ENCODE assay signal across 11 cellular contexts in genomic region chr2:218959761-218960195, GRCh38. TPM values are rescaled to one million over a fixed set of nuclear protein-coding genes. Genes with fewer than 3 reads are reported as not detected.
DNase-seq lines count a peak whose midpoint lies in the region; ATAC-seq, FAIRE-seq and TF ChIP-seq lines count a peak whose summit lies in the region.
"Had no signal": no experiment of that assay in that cellular context is flagged by ENCODE, and none has a peak within 500 bp of the region (broad histone marks: within the 10 kb centered on the region; RNA-seq: fewer than 3 reads in every experiment).

No MANE protein-coding gene starts in this region.

- H3K4me1 Mint-ChIP-seq in Calu3 (ENCODE audit: low read depth, unreplicated experiment), result peaks cover 28% of the 10 kb centered on the region

- H3K27me3 ChIP-seq in neuron (ENCODE audit: insufficient read depth, low read length), result peaks cover 42% of the 10 kb centered on the region

- peaks cover 36% of the 10 kb centered on the region for H3K4me1 ChIP-seq in neuron (ENCODE audit: insufficient read depth, low read length)

- intact Hi-C loops in Calu3 (cut with micrococcal nuclease; ENCODE audit: unreplicated experiment), result no loop called here

- peak overlapping the region; percentile 42 for H3K4me3 Mint-ChIP-seq in Calu3 (ENCODE audit: low read depth, unreplicated experiment)

- no peaks in the 10 kb centered on the region for H3K36me3 ChIP-seq in neuron (ENCODE audit: insufficient read depth, low read length)
- H3K36me3 ChIP-seq: gastroesophageal sphincter had no signal

- no peaks in the 10 kb centered on the region for H3K9me3 Mint-ChIP-seq in Calu3 (ENCODE audit: low read depth, unreplicated experiment)

- H3K4me3 ChIP-seq in neuron (ENCODE audit: low read length), result peak overlapping the region; percentile 72

- FAIRE-seq in D721Med (lab: Jason Lieb, UNC), result no peak

- H3K36me3 Mint-ChIP-seq in Calu3 (ENCODE audit: insufficient read depth, unreplicated experiment), result peaks cover 29% of the 10 kb centered on the region

- no peaks in the 10 kb centered on the region for H3K9me3 ChIP-seq in neuron (ENCODE audit: low read length)
- H3K9me3 ChIP-seq: gastroesophageal sphincter had no signal

- H3K27ac Mint-ChIP-seq in Calu3 (ENCODE audit: unreplicated experiment), result peak overlapping the region; percentile 43

- CTCF ChIA-PET in Calu3 (lab: Charles Lee), result interaction anchor here (0.8 to 1.2 kb wide), 2 partner anchors 42 to 63 kb away, joined by 3 to 4 read pairs; no protein-coding TSS in a partner anchor

- peaks cover 79% of the 10 kb centered on the region for H3K27me3 Mint-ChIP-seq in Calu3 (ENCODE audit: unreplicated experiment)

- BruUV-seq in Calu3 (replicated peaks; lab: Mats Ljungman, UMichigan), result no TSS peak

- TF ChIP-seq CTCF in Calu3 (IDR thresholded peaks at IDR 0.05; ENCODE audit: unreplicated experiment) (peak; percentile 20), D721Med (IDR thresholded peaks at IDR 0.05; ENCODE audit: insufficient read depth, missing control alignments) (no peak), GM10266 (IDR thresholded peaks at IDR 0.05; ENCODE audit: control insufficient read depth, insufficient read depth, low read depth, missing control alignments) (no peak)

- peak; percentile 8 for ATAC-seq in HG03469 (IDR thresholded peaks at IDR 0.05; ENCODE audit: unreplicated experiment)
- ATAC-seq in esophagus mucosa, result no peak

- H2AFZ ChIP-seq in neuron (ENCODE audit: low read depth, low read length), result peak overlapping the region; percentile 87

- DNase-seq in Calu3, result no peak
- DNase-seq in cerebellar cortex (ENCODE audit: low spot score), result peak; percentile 17
- no peak for DNase-seq in D721Med (ENCODE audit: insufficient read length, low spot score)
- no peak for DNase-seq in NCI-H1694 treated with DMSO at 0.1 percent for 48 hours (lab: John Stamatoyannopoulos, UW)
- DNase-seq in GM10266 (ENCODE audit: extremely low spot score), result no peak
- DNase-seq: KG1 had no signal

RNA-seq across cellular contexts. Expression of gene CDK5R2, which starts 0.3 kb away (rescaled TPM):
- total RNA-seq in Calu3 (2022) (0.59 and 0.86 TPM in 2 replicates), esophagus mucosa (not detected)
- total RNA-seq: activated CD8-positive, alpha-beta memory T cell treated with anti-CD3 and anti-CD28 coated beads for 36 hours had no signal

RNA-seq across cellular contexts. Expression of gene FEV, which starts 25.2 kb away (rescaled TPM):
- not detected in 2 replicates for total RNA-seq in Calu3 (2022)
- total RNA-seq in esophagus mucosa, result not detected
- total RNA-seq: activated CD8-positive, alpha-beta memory T cell treated with anti-CD3 and anti-CD28 coated beads for 36 hours; gastroesophageal sphincter had no signal

RNA-seq across cellular contexts. Expression of gene CRYBA2, which starts 33.4 kb away (rescaled TPM):
- not detected in 2 replicates for total RNA-seq in Calu3 (2022)
- total RNA-seq in esophagus mucosa, result not detected
- total RNA-seq: activated CD8-positive, alpha-beta memory T cell treated with anti-CD3 and anti-CD28 coated beads for 36 hours; gastroesophageal sphincter had no signal
